In the genomic region with DNA sequence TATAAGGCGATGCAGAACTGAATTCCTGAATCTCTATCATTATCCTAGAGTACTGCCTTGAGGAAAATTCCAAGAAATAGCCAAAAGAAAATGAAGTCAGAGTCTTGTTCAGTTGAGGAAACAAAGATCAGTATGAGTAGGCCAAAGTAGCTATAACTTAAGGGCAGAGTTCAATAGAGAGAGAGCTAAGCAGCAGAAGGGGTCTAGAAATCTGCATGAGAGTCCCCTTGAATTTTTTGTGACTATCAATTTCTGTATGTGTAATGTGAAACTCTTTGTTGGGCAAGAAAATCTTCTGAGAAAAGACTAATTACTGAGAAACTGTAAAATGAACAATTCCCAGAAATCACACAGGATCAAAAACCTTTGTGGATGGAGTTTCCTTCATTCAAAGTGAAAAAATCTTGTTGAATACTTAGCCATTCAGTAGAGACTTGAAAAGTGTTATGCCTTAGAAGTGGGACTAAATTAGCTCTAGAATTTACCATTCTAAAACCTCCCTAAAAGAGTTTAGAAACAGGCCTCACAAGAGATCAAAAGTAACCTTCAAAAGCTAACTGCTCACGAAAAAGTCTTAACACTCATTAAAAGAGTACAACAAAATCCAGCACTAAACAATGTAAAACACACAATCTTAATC, we compare ENCODE assay signal across 20 cellular contexts.
"Had no signal": no experiment of that assay in that cellular context is flagged by ENCODE, and none has a peak within 500 bp of the region (broad histone marks: within the 10 kb centered on the region; RNA-seq: fewer than 3 reads in every experiment).

No MANE protein-coding gene starts in this region.

- H3K4me1 ChIP-seq: heart left ventricle, psoas muscle had no signal

- H3K27me3 Mint-ChIP-seq: stimulated activated naive B cell treated with anti-CD40 and anti-IgM and Interleukin-4, amounts not matched to agents 10 μg/mL and 1 μg/mL and 100 μg/mL, for 72 hours had no signal

- H3K27ac Mint-ChIP-seq: endodermal cell; nephron progenitor cell; stimulated activated naive B cell treated with anti-CD40 and anti-IgM and Interleukin-4, amounts not matched to agents 10 μg/mL and 1 μg/mL and 100 μg/mL, for 72 hours had no signal

- H3K9me3 ChIP-seq: psoas muscle, right lobe of liver had no signal

- H3K36me3 ChIP-seq: heart left ventricle, right lobe of liver, spleen had no signal

- H3K4me1 Mint-ChIP-seq: endodermal cell; stimulated activated naive B cell treated with anti-CD40 and anti-IgM and Interleukin-4, amounts not matched to agents 10 μg/mL and 1 μg/mL and 100 μg/mL, for 72 hours had no signal

- H3K27ac ChIP-seq: coronary artery, heart left ventricle, psoas muscle, right lobe of liver, spleen had no signal

- DNase-seq: effector CD4-positive, alpha-beta T cell; endodermal cell; erythroblast; heart left ventricle; hippocampal formation; left colon; left ventricle myocardium superior; midbrain; nephron progenitor cell; psoas muscle; retina; right lobe of liver; spleen; stimulated activated CD4-positive, alpha-beta T cell treated with anti-CD3 and anti-CD28 coated beads, Interleukin-15, amount 100 ng/mL, for 24 hours; stimulated activated CD4-positive, alpha-beta T cell treated with anti-CD3 and anti-CD28 coated beads, Interleukin-1b, Interleukin-23, amount 100 ng/mL, for 48 hours; stimulated activated CD4-positive, alpha-beta T cell treated with anti-CD3 and anti-CD28 coated beads, Interleukin-4, amount 100 ng/mL, for 24 hours; stimulated activated naive B cell treated with anti-CD40 and anti-IgM and Interleukin-4, amounts not matched to agents 10 μg/mL and 1 μg/mL and 100 μg/mL, for 72 hours; trophoblast cell had no signal

- H3K36me3 Mint-ChIP-seq: stimulated activated naive B cell treated with anti-CD40 and anti-IgM and Interleukin-4, amounts not matched to agents 10 μg/mL and 1 μg/mL and 100 μg/mL, for 72 hours had no signal

- H3K4me3 ChIP-seq: coronary artery, heart left ventricle, lung, psoas muscle, right lobe of liver, spleen had no signal

- H3K4me3 Mint-ChIP-seq: endodermal cell; nephron progenitor cell; stimulated activated naive B cell treated with anti-CD40 and anti-IgM and Interleukin-4, amounts not matched to agents 10 μg/mL and 1 μg/mL and 100 μg/mL, for 72 hours had no signal

- ATAC-seq: heart left ventricle; left colon; left ventricle myocardium superior; psoas muscle; right lobe of liver; stimulated activated naive B cell treated with anti-CD40 and anti-IgM and Interleukin-4, amounts not matched to agents 10 μg/mL and 1 μg/mL and 100 μg/mL, for 72 hours had no signal
